ENCODE assay signal across 8 cellular contexts in the genomic region with DNA sequence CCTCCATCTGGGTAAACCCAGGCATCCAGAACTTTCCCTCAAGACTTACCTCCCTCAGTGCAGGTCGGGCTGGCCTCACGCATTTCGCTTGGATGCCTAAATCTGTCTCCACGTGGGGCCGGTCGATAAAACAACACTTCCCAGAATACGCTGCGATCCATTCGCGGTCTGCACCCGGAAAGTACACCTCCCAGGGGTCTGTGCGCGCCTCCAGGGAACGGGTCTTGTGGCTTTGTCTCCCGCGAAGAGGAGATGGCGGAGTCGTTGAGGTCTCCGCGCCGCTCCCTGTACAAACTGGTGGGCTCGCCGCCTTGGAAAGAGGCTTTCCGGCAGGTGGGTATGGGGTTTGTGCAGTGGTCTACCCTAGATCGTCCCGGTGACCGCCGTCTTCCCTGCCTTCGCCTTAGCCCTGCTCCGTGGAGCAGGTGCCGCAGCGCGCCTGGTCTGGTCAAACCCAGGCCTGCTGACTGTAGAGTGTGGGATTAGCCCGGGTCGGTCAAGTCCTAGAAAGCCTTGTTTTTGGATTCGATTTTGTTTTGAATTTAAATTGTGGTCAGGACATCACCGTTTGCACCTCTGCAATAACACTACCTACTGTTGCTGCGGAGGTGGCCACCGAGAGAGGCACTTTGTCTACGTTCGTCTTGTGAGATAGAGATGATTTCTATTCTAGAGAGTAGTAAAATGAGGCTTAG. TPM values are rescaled to one million over a fixed set of nuclear protein-coding genes. Genes with fewer than 3 reads are reported as not detected.
A peak's percentile ranks its signal among the peaks of the same experiment; 100 is the strongest.
DNase-seq lines count a peak whose midpoint lies in the region; ATAC-seq and TF ChIP-seq lines count a peak whose summit lies in the region.

A gene with protein sequence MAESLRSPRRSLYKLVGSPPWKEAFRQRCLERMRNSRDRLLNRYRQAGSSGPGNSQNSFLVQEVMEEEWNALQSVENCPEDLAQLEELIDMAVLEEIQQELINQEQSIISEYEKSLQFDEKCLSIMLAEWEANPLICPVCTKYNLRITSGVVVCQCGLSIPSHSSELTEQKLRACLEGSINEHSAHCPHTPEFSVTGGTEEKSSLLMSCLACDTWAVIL (plus strand): TSS at position 224 of the 695 bp plus-strand sequence. CDS start 29 bp downstream, at position 253.

- POLR2A ChIA-PET in HEK293T (lab: Yijun Ruan, JAX): interaction anchor here (0.6 to 1.3 kb wide), 11 partner anchors 9 to 66 kb away, joined by 3 to 11 read pairs (median 5); a partner anchor contains a TSS
- POLR2A ChIA-PET in activated naive CD8-positive, alpha-beta T cell treated with anti-CD3 and anti-CD28 coated beads, Interleukin-2, amount 10 ng/mL, durations not matched to agents 7 days and 5 days (lab: Charles Lee): interaction anchor here (0.6 to 2.0 kb wide), 12 partner anchors 9 to 1277 kb away, joined by 3 to 21 read pairs (median 4); a partner anchor contains a TSS

- H3K4me1 ChIP-seq in heart right ventricle: peaks cover 4 to 38% (median 32%) of the 10 kb centered on the region in 9 donors

- no peaks in the 10 kb centered on the region for H3K9me3 Mint-ChIP-seq in activated naive CD8-positive, alpha-beta T cell treated with anti-CD3 and anti-CD28 coated beads, Interleukin-2, amount 10 ng/mL, durations not matched to agents 7 days and 5 days
- H3K9me3 Mint-ChIP-seq in progenitor cell of endocrine pancreas (ENCODE audit: low read depth): no peaks in the 10 kb centered on the region

- H3K4me3 Mint-ChIP-seq in activated naive CD8-positive, alpha-beta T cell treated with anti-CD3 and anti-CD28 coated beads, Interleukin-2, amount 10 ng/mL, durations not matched to agents 7 days and 5 days: peak within 1 kb of the TSS; percentile 100
- H3K4me3 Mint-ChIP-seq in progenitor cell of endocrine pancreas (ENCODE audit: low read depth): peak within 1 kb of the TSS; percentile 99

- H3K27ac Mint-ChIP-seq in activated naive CD8-positive, alpha-beta T cell treated with anti-CD3 and anti-CD28 coated beads, Interleukin-2, amount 10 ng/mL, durations not matched to agents 7 days and 5 days: peak within 1 kb of the TSS; percentile 99
- H3K27ac Mint-ChIP-seq in progenitor cell of endocrine pancreas: peak within 1 kb of the TSS; percentile 99

- H3K4me1 Mint-ChIP-seq in activated naive CD8-positive, alpha-beta T cell treated with anti-CD3 and anti-CD28 coated beads, Interleukin-2, amount 10 ng/mL, durations not matched to agents 7 days and 5 days: peaks cover 28% of the 10 kb centered on the region
- peaks cover 23% of the 10 kb centered on the region for H3K4me1 Mint-ChIP-seq in progenitor cell of endocrine pancreas (ENCODE audit: low read depth)

- WGBS in heart right ventricle, 2 donors: 0 to 1% methylated on average over 41 of the region's 41 CpGs

- H3K9me3 ChIP-seq in heart right ventricle: no peaks in the 10 kb centered on the region

- H3K27me3 Mint-ChIP-seq in activated naive CD8-positive, alpha-beta T cell treated with anti-CD3 and anti-CD28 coated beads, Interleukin-2, amount 10 ng/mL, durations not matched to agents 7 days and 5 days: no peaks in the 10 kb centered on the region
- H3K27me3 Mint-ChIP-seq in progenitor cell of endocrine pancreas: no peaks in the 10 kb centered on the region

- H3K4me3 ChIP-seq in NB4 (ENCODE audit: low read depth, low read length): peak within 1 kb of the TSS; percentile 93
- H3K4me3 ChIP-seq in heart right ventricle: peak within 1 kb of the TSS; percentile 62 to 95 (median 84)

- CTCF ChIA-PET in HEK293T (lab: Yijun Ruan, JAX): interaction anchor here (0.9 kb wide), 1 partner anchor 19 kb away, joined by 3 read pairs; a partner anchor contains a TSS

- H3K27me3 ChIP-seq in heart right ventricle: no peaks in the 10 kb centered on the region

- TF ChIP-seq POLR2A in NB4 (IDR thresholded peaks at IDR 0.05; ENCODE audit: extremely low read depth, insufficient read length): peak; percentile 74

- DNase-seq in GM10266 (ENCODE audit: extremely low spot score) (peak; percentile 80), HEK293T (ENCODE audit: extremely low spot score) (peak; percentile 85), NB4 (ENCODE audit: low read depth) (peak; percentile 90), SKM-1 (lab: John Stamatoyannopoulos, UW; ENCODE audit: unreplicated experiment) (peak; percentile 70), heart right ventricle (peak; percentile 85 to 90), progenitor cell of endocrine pancreas (ENCODE audit: low spot score, unreplicated experiment) (peak; percentile 74), ureter (ENCODE audit: low spot score) (peak; percentile 89)
- DNase-seq in activated naive CD8-positive, alpha-beta T cell treated with anti-CD3 and anti-CD28 coated beads, Interleukin-2, amount 10 ng/mL, durations not matched to agents 7 days and 5 days: peak; percentile 87

- no peak for TF ChIP-seq CTCF in GM10266 (IDR thresholded peaks at IDR 0.05; ENCODE audit: control insufficient read depth, insufficient read depth, low read depth, missing control alignments)
- no peak for TF ChIP-seq CTCF in NB4 (IDR thresholded peaks at IDR 0.05; ENCODE audit: low read depth, low read length)
- TF ChIP-seq CTCF in heart right ventricle (IDR thresholded peaks at IDR 0.05): no peak
- no peak for TF ChIP-seq CTCF in progenitor cell of endocrine pancreas (IDR thresholded peaks at IDR 0.05; ENCODE audit: unreplicated experiment)

- intact Hi-C loops in heart right ventricle (cut with DNase I): loop anchor here in 1 of 10 donors (2.0 kb wide), 1 partner anchor 67 kb away; a partner anchor contains a TSS

- H3K27ac ChIP-seq in heart right ventricle: peak within 1 kb of the TSS; percentile 70 to 91 (median 86)

- H3K36me3 Mint-ChIP-seq in activated naive CD8-positive, alpha-beta T cell treated with anti-CD3 and anti-CD28 coated beads, Interleukin-2, amount 10 ng/mL, durations not matched to agents 7 days and 5 days: peaks cover 16% of the 10 kb centered on the region
- peaks cover 13% of the 10 kb centered on the region for H3K36me3 Mint-ChIP-seq in progenitor cell of endocrine pancreas (ENCODE audit: insufficient read depth)

- ATAC-seq in activated naive CD8-positive, alpha-beta T cell treated with anti-CD3 and anti-CD28 coated beads, Interleukin-2, amount 10 ng/mL, durations not matched to agents 7 days and 5 days (ENCODE audit: low read depth): peak; percentile 66
- peak; percentile 88 to 95 (median 92) for ATAC-seq in heart right ventricle

- peaks cover 0 to 69% (median 16%) of the 10 kb centered on the region in 9 donors for H3K36me3 ChIP-seq in heart right ventricle

TF ChIP-seq in HEK293T, 16 proteins besides CTCF, POLR2A, EP300 and RAD21:
- TF ChIP-seq SP1 (IDR thresholded peaks at IDR 0.05) (no peak), CTBP1 (IDR thresholded peaks at IDR 0.05; ENCODE audit: borderline replicate concordance) (no peak), ELF4 (IDR thresholded peaks at IDR 0.05) (peak; percentile 49; the same call in 1 of the 2 replicates), FOXK2 (IDR thresholded peaks at IDR 0.05) (0 out of 2 replicates have a peak, but pooled peaks have one; percentile 42), L3MBTL2 (conservative IDR thresholded peaks at IDR 0.05) (peak; percentile 86)
- TF ChIP-seq, protein P1, sequence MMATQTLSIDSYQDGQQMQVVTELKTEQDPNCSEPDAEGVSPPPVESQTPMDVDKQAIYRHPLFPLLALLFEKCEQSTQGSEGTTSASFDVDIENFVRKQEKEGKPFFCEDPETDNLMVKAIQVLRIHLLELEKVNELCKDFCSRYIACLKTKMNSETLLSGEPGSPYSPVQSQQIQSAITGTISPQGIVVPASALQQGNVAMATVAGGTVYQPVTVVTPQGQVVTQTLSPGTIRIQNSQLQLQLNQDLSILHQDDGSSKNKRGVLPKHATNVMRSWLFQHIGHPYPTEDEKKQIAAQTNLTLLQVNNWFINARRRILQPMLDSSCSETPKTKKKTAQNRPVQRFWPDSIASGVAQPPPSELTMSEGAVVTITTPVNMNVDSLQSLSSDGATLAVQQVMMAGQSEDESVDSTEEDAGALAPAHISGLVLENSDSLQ (IDR thresholded peaks at IDR 0.05): no peak

RNA-seq across cellular contexts. Expression of the gene that starts here (rescaled TPM):
- total RNA-seq in activated naive CD8-positive, alpha-beta T cell treated with anti-CD3 and anti-CD28 coated beads, Interleukin-2, amount 10 ng/mL, durations not matched to agents 7 days and 5 days: 10 to 100 TPM; 61.9 to 63.9 TPM
- 10 to 100 TPM; 22.6 to 36.1 (median 29.0) TPM for total RNA-seq in heart right ventricle
- polyA plus RNA-seq in heart right ventricle: 10 to 100 TPM; 30.0 to 47.0 TPM
- 109 and 115 TPM in 2 replicates for total RNA-seq in progenitor cell of endocrine pancreas
- total RNA-seq in ureter: 41.7 TPM

Comparison
In these comparisons a context has a peak if more than half of its experiments do, and no peak if none do; other contexts are left out.
1. Peak in every context shown above with its lines: DNase-seq, ATAC-seq, H3K4me3 ChIP-seq and H3K27ac ChIP-seq.